ENCODE assay signal across 18 cellular contexts in the genomic region with DNA sequence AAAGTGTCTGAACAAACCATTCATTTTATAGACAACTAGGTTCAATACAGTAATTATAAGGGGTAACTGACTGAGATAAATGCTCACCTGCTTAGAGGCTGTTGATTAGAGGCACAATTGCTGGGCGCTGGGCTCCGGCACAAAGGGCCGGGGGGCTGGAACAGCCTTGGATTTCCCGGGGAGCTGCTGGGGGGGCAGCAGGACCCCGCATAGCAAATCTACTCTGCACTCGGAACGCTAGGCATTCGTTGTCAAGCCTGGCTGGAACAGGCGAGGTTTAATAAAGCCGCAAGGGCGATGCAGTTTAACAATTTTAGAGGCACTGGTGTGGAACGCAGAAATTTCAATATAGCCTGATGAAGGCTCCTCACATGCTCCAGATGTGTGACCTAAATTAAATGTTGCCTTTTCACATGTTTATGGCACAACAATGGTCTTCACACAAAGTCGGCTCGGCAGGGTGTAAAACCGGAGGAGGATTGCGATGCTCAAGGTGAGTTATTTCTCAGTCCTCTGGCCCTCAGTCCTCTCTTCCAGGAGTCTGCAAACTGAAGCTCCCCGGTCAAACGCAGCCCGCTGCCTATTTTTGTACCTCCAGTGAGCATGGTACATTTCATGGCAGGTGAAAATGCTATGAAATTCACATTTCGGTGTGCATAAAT.
"Had no signal": no experiment of that assay in that cellular context is flagged by ENCODE, and none has a peak within 500 bp of the region (broad histone marks: within the 10 kb centered on the region; RNA-seq: fewer than 3 reads in every experiment).

No MANE protein-coding gene starts in this region.

- DNase-seq: activated CD4-positive, alpha-beta T cell treated with anti-CD3 and anti-CD28 coated beads for 36 hours; activated CD4-positive, alpha-beta T cell treated with anti-CD3 and anti-CD28 coated beads, Interleukin-2, amount 50 U/mL, for 48 hours; activated gamma-delta T cell treated with Interleukin-2 at 50 U/mL for 16 hours; adrenal gland; cortex of kidney; effector CD8-positive, alpha-beta T cell; immature natural killer cell; kidney glomerular epithelial cell; left ventricle myocardium superior; right cardiac atrium; stimulated activated CD4-positive, alpha-beta T cell treated with anti-CD3 and anti-CD28 coated beads, Interleukin-2, amount 100 ng/mL, for 48 hours had no signal

- H3K4me1 ChIP-seq: adrenal gland, breast epithelium, esophagus muscularis mucosa, gastroesophageal sphincter, prostate gland, tibial nerve had no signal

- H3K4me3 ChIP-seq: adrenal gland, breast epithelium, esophagus muscularis mucosa, gastroesophageal sphincter, prostate gland, skin epidermis, tibial nerve had no signal

- H3K36me3 ChIP-seq: adrenal gland, breast epithelium, esophagus muscularis mucosa, gastroesophageal sphincter, prostate gland, tibial nerve had no signal

- ATAC-seq: activated CD4-positive, alpha-beta T cell treated with anti-CD3 and anti-CD28 coated beads for 36 hours; activated naive CD4-positive, alpha-beta T cell treated with anti-CD3 and anti-CD28 coated beads, Interleukin-2, amount 50 U/mL, for 72 hours; gastroesophageal sphincter; left ventricle myocardium superior; right cardiac atrium had no signal

- H3K27ac ChIP-seq: adrenal gland, breast epithelium, esophagus muscularis mucosa, gastroesophageal sphincter, prostate gland, skin epidermis, tibial nerve had no signal

- H3K9me3 ChIP-seq: adrenal gland, prostate gland had no signal
